In the genomic region with DNA sequence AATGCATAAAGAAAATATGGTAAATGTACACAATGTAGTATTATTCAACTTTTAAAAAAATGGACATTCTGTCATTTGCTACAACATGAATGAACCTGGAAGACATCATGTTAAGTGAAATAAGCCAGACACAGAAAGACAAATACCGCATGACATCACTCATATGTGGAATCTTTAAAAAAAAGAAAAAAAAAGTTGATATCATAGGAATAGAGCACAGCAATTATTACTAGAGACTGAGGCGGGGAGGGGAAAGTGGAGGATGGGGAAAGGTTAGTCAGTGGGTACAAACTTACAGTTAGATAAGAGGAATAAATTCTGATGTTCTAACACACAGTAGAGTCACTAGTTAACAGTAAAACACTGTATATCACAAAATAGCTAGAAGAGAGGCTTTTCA, we compare ENCODE assay signal across 1 cellular context.
A peak's percentile ranks its signal among the peaks of the same experiment; 100 is the strongest.
TF ChIP-seq lines count a peak whose summit lies in the region.

No MANE protein-coding gene starts in this region.

TF ChIP-seq in SK-N-SH treated with all-trans-retinoic acid at 6 μM for 48 hours, 23 proteins besides CTCF, POLR2A, EP300 and RAD21 (continued from another document):
- TF ChIP-seq, protein P1, sequence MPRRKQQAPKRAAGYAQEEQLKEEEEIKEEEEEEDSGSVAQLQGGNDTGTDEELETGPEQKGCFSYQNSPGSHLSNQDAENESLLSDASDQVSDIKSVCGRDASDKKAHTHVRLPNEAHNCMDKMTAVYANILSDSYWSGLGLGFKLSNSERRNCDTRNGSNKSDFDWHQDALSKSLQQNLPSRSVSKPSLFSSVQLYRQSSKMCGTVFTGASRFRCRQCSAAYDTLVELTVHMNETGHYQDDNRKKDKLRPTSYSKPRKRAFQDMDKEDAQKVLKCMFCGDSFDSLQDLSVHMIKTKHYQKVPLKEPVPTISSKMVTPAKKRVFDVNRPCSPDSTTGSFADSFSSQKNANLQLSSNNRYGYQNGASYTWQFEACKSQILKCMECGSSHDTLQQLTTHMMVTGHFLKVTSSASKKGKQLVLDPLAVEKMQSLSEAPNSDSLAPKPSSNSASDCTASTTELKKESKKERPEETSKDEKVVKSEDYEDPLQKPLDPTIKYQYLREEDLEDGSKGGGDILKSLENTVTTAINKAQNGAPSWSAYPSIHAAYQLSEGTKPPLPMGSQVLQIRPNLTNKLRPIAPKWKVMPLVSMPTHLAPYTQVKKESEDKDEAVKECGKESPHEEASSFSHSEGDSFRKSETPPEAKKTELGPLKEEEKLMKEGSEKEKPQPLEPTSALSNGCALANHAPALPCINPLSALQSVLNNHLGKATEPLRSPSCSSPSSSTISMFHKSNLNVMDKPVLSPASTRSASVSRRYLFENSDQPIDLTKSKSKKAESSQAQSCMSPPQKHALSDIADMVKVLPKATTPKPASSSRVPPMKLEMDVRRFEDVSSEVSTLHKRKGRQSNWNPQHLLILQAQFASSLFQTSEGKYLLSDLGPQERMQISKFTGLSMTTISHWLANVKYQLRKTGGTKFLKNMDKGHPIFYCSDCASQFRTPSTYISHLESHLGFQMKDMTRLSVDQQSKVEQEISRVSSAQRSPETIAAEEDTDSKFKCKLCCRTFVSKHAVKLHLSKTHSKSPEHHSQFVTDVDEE (CRISPR knock-in tag; IDR thresholded peaks at IDR 0.05), result no peak
- TF ChIP-seq ZNF565 (CRISPR knock-in tag; conservative IDR thresholded peaks at IDR 0.05; ENCODE audit: low read depth) (no peak), TOX (CRISPR knock-in tag; IDR thresholded peaks at IDR 0.05; ENCODE audit: borderline replicate concordance) (no peak), ISL1 (CRISPR knock-in tag; IDR thresholded peaks at IDR 0.05) (peak; percentile 36; the same call in 1 of the 2 replicates), ZFP3 (CRISPR knock-in tag; IDR thresholded peaks at IDR 0.05) (no peak)
- TF ChIP-seq, protein P2, sequence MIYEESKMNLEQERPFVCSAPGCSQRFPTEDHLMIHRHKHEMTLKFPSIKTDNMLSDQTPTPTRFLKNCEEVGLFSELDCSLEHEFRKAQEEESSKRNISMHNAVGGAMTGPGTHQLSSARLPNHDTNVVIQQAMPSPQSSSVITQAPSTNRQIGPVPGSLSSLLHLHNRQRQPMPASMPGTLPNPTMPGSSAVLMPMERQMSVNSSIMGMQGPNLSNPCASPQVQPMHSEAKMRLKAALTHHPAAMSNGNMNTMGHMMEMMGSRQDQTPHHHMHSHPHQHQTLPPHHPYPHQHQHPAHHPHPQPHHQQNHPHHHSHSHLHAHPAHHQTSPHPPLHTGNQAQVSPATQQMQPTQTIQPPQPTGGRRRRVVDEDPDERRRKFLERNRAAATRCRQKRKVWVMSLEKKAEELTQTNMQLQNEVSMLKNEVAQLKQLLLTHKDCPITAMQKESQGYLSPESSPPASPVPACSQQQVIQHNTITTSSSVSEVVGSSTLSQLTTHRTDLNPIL (CRISPR knock-in tag; IDR thresholded peaks at IDR 0.05; ENCODE audit: low read depth), result no peak; the same call in 1 of the 2 replicates
